Comparison of ENCODE assay signal across 2 cellular contexts in genomic region chr3:141243295-141243707, GRCh38.
TF ChIP-seq lines count a peak whose summit lies in the region.

No MANE protein-coding gene starts in this region.

TF ChIP-seq in WTC11, 78 proteins besides CTCF, POLR2A, EP300 and RAD21:
- no peak for TF ChIP-seq AR (CRISPR knock-in tag; IDR thresholded peaks at IDR 0.05)
- TF ChIP-seq SMAD4 (CRISPR knock-in tag; IDR thresholded peaks at IDR 0.05): no peak
- no peak for TF ChIP-seq KAT7 (CRISPR knock-in tag; IDR thresholded peaks at IDR 0.05; ENCODE audit: borderline replicate concordance)

TF ChIP-seq in HepG2, 621 proteins besides CTCF, POLR2A, EP300 and RAD21 (continued from another document):
- TF ChIP-seq HNF1A (IDR thresholded peaks at IDR 0.05; ENCODE audit: low read depth): no peak
- TF ChIP-seq HNF1A (CRISPR knock-in tag; IDR thresholded peaks at IDR 0.05; ENCODE audit: borderline replicate concordance): no peak
- TF ChIP-seq PPARG (CRISPR knock-in tag; conservative IDR thresholded peaks at IDR 0.05): no peak
- no peak for TF ChIP-seq ZNF124 (CRISPR knock-in tag; IDR thresholded peaks at IDR 0.05)
- no peak for TF ChIP-seq ZSCAN31 (CRISPR knock-in tag; IDR thresholded peaks at IDR 0.05; ENCODE audit: low read depth)
- no peak for TF ChIP-seq ETV6 (CRISPR knock-in tag; conservative IDR thresholded peaks at IDR 0.05)
- no peak for TF ChIP-seq HMGA1 (CRISPR knock-in tag; conservative IDR thresholded peaks at IDR 0.05)
TF ChIP-seq in HepG2: peak in this region for 0.
